Comparison of ENCODE assay signal across 1 cellular context in genomic region chr13:52782486-52783448, GRCh38.
TF ChIP-seq lines count a peak whose summit lies in the region.

No MANE protein-coding gene starts in this region.

TF ChIP-seq in GM23338, 12 proteins besides CTCF, POLR2A, EP300 and RAD21:
- TF ChIP-seq ZNF462 (CRISPR knock-in tag; IDR thresholded peaks at IDR 0.05) (no peak), CREB1 (CRISPR knock-in tag; IDR thresholded peaks at IDR 0.05; ENCODE audit: low read depth) (no peak), REST (IDR thresholded peaks at IDR 0.05; ENCODE audit: unreplicated experiment) (no peak), ZNF114 (CRISPR knock-in tag; IDR thresholded peaks at IDR 0.05) (no peak), EZH2phosphoT487 (IDR thresholded peaks at IDR 0.05; ENCODE audit: unreplicated experiment) (no peak), POLR2AphosphoS5 (IDR thresholded peaks at IDR 0.05; ENCODE audit: low read depth) (no peak), STAT1 (IDR thresholded peaks at IDR 0.05; ENCODE audit: unreplicated experiment) (no peak), ZNF331 (CRISPR knock-in tag; IDR thresholded peaks at IDR 0.05; ENCODE audit: low read depth) (no peak), EZH2 (IDR thresholded peaks at IDR 0.05; ENCODE audit: low read depth, unreplicated experiment) (no peak), ETS1 (IDR thresholded peaks at IDR 0.05) (no peak), JUNB (IDR thresholded peaks at IDR 0.05; ENCODE audit: unreplicated experiment) (no peak), NANOG (IDR thresholded peaks at IDR 0.05; ENCODE audit: borderline replicate concordance) (no peak)
